ENCODE assay signal across 15 cellular contexts in the genomic region with DNA sequence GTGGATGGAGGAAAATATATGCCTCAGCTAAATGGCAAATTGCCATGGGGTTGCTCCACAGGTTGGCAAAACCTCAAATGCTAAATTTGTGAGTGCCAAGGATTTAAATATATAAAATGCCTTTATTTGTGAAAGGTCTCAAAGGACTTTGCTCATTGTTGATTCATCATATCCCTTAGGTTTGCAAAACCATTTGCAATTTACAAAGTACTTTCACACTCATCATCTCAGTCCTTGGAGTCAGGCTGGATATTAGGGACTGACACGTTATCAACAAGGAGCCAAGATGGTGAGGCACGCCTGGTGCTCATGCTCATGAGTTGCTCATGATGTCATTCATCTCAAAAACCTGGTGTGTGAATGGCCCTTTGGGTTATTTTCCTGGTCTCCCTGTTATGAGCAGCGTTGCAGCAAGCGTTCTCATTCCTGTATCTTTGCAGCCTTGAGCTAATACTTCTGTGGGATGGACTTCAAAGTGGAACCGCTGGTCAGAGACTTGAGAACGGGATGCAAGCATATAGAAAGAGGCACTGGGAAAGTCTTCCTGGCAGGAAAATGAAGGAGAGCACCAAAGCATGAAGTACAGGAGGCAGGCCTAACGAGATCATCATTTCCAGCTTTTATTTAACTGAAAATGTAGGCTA.
DNase-seq lines count a peak whose midpoint lies in the region; ATAC-seq and TF ChIP-seq lines count a peak whose summit lies in the region.
"Had no signal": no experiment of that assay in that cellular context is flagged by ENCODE, and none has a peak within 500 bp of the region (broad histone marks: within the 10 kb centered on the region; RNA-seq: fewer than 3 reads in every experiment).

No MANE protein-coding gene starts in this region.

- CTCF ChIA-PET in activated naive CD4-positive, alpha-beta T cell treated with anti-CD3 and anti-CD28 coated beads, Interleukin-2, amount 10 ng/mL, durations not matched to agents 7 days and 5 days (lab: Charles Lee) = no interaction called here

- H3K27me3 Mint-ChIP-seq in activated naive CD4-positive, alpha-beta T cell treated with anti-CD3 and anti-CD28 coated beads, Interleukin-2, amount 10 ng/mL, durations not matched to agents 7 days and 5 days = peaks cover 41% of the 10 kb centered on the region
- H3K27me3 Mint-ChIP-seq in activated T-cell treated with anti-CD3 and anti-CD28 coated beads, Interleukin-2, amount 50 U/mL, for 24 hours = no peaks in the 10 kb centered on the region
- H3K27me3 Mint-ChIP-seq: activated naive CD8-positive, alpha-beta T cell treated with anti-CD3 and anti-CD28 coated beads, Interleukin-2, amount 10 ng/mL, durations not matched to agents 7 days and 5 days had no signal

- DNase-seq in HCEC 1CT (peak; percentile 68), T1000 (lab: John Stamatoyannopoulos, UW) (peak; percentile 27), fibroblast of pulmonary artery (ENCODE audit: low read depth) (peak; percentile 80), superior temporal gyrus (ENCODE audit: extremely low spot score) (peak; percentile 53)
- DNase-seq in activated naive CD4-positive, alpha-beta T cell treated with anti-CD3 and anti-CD28 coated beads, Interleukin-2, amount 10 ng/mL, durations not matched to agents 7 days and 5 days = no peak
- no peak for DNase-seq in activated T-cell treated with anti-CD3 and anti-CD28 coated beads, Interleukin-2, amount 50 U/mL, for 24 hours
- DNase-seq: activated naive CD8-positive, alpha-beta T cell treated with anti-CD3 and anti-CD28 coated beads, Interleukin-2, amount 10 ng/mL, durations not matched to agents 7 days and 5 days; Caco-2; effector memory CD4-positive, alpha-beta T cell; H9; NCI-H187 treated with DMSO at 0.1 percent for 48 hours; stimulated activated CD4-positive, alpha-beta T cell treated with anti-CD3 and anti-CD28 coated beads, Interleukin-1b, Interleukin-23, amount 100 ng/mL, for 48 hours; stimulated activated naive CD4-positive, alpha-beta T cell; T-helper 2 cell had no signal

- no peak overlapping the region for H3K4me3 Mint-ChIP-seq in activated naive CD4-positive, alpha-beta T cell treated with anti-CD3 and anti-CD28 coated beads, Interleukin-2, amount 10 ng/mL, durations not matched to agents 7 days and 5 days
- H3K4me3 Mint-ChIP-seq in activated T-cell treated with anti-CD3 and anti-CD28 coated beads, Interleukin-2, amount 50 U/mL, for 24 hours = no peak overlapping the region
- H3K4me3 Mint-ChIP-seq: activated naive CD8-positive, alpha-beta T cell treated with anti-CD3 and anti-CD28 coated beads, Interleukin-2, amount 10 ng/mL, durations not matched to agents 7 days and 5 days; H9 had no signal

- H3K4me1 Mint-ChIP-seq in activated naive CD4-positive, alpha-beta T cell treated with anti-CD3 and anti-CD28 coated beads, Interleukin-2, amount 10 ng/mL, durations not matched to agents 7 days and 5 days = peaks cover 8% of the 10 kb centered on the region
- H3K4me1 Mint-ChIP-seq in activated T-cell treated with anti-CD3 and anti-CD28 coated beads, Interleukin-2, amount 50 U/mL, for 24 hours (ENCODE audit: low read depth) = peaks cover 7% of the 10 kb centered on the region

- no peaks in the 10 kb centered on the region for H3K9me3 Mint-ChIP-seq in activated naive CD4-positive, alpha-beta T cell treated with anti-CD3 and anti-CD28 coated beads, Interleukin-2, amount 10 ng/mL, durations not matched to agents 7 days and 5 days
- no peaks in the 10 kb centered on the region for H3K9me3 Mint-ChIP-seq in activated T-cell treated with anti-CD3 and anti-CD28 coated beads, Interleukin-2, amount 50 U/mL, for 24 hours
- H3K9me3 Mint-ChIP-seq: activated naive CD8-positive, alpha-beta T cell treated with anti-CD3 and anti-CD28 coated beads, Interleukin-2, amount 10 ng/mL, durations not matched to agents 7 days and 5 days; H9 had no signal

- TF ChIP-seq CTCF in fibroblast of pulmonary artery (IDR thresholded peaks at IDR 0.05; ENCODE audit: low read length, missing control alignments) = no peak

- H3K4me3 ChIP-seq in fibroblast of pulmonary artery (replicated peaks; ENCODE audit: low read depth, low read length) = no peak overlapping the region

- ATAC-seq in GM18870 (IDR thresholded peaks at IDR 0.05; ENCODE audit: unreplicated experiment) = no peak

- peaks cover 5% of the 10 kb centered on the region for H3K36me3 Mint-ChIP-seq in activated naive CD4-positive, alpha-beta T cell treated with anti-CD3 and anti-CD28 coated beads, Interleukin-2, amount 10 ng/mL, durations not matched to agents 7 days and 5 days
- H3K36me3 Mint-ChIP-seq in activated T-cell treated with anti-CD3 and anti-CD28 coated beads, Interleukin-2, amount 50 U/mL, for 24 hours (ENCODE audit: low read depth) = no peaks in the 10 kb centered on the region

- no peak overlapping the region for H3K27ac Mint-ChIP-seq in activated naive CD4-positive, alpha-beta T cell treated with anti-CD3 and anti-CD28 coated beads, Interleukin-2, amount 10 ng/mL, durations not matched to agents 7 days and 5 days
- H3K27ac Mint-ChIP-seq in activated T-cell treated with anti-CD3 and anti-CD28 coated beads, Interleukin-2, amount 50 U/mL, for 24 hours = no peak overlapping the region
- H3K27ac Mint-ChIP-seq: activated naive CD8-positive, alpha-beta T cell treated with anti-CD3 and anti-CD28 coated beads, Interleukin-2, amount 10 ng/mL, durations not matched to agents 7 days and 5 days had no signal

Comparison
In these comparisons a context has a peak if more than half of its experiments do, and no peak if none do; other contexts are left out.
1. DNase-seq: peak in HCEC 1CT (single experiment), T1000 (single experiment), fibroblast of pulmonary artery (single experiment) and superior temporal gyrus (single experiment); none in activated naive CD4-positive, alpha-beta T cell treated with anti-CD3 and anti-CD28 coated beads, Interleukin-2, amount 10 ng/mL, durations not matched to agents 7 days and 5 days (single experiment) and activated T-cell treated with anti-CD3 and anti-CD28 coated beads, Interleukin-2, amount 50 U/mL, for 24 hours (single experiment).